In the genomic region with DNA sequence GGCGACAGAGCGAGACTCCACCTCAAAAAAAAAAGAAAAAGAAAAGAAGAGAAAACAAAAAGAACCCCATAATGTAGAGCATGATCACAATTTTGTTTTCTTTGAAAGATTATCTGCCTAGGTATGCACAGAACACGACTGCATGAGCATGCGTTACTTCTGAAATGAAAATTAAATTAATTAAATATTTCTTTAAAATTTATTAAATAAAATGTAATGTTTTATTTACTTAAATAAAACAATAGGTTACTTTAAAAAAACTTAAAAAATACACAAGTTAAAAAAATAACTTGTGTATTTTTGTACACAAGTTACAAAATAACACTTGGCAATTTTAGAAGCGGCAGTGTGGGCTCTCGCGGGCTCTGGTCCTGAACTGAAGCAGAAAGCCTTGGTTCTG, we compare ENCODE assay signal across 22 cellular contexts.
DNase-seq lines count a peak whose midpoint lies in the region; ATAC-seq and TF ChIP-seq lines count a peak whose summit lies in the region.
"Had no signal": no experiment of that assay in that cellular context is flagged by ENCODE, and none has a peak within 500 bp of the region (broad histone marks: within the 10 kb centered on the region; RNA-seq: fewer than 3 reads in every experiment).

No MANE protein-coding gene starts in this region.

- no CpG with 5 or more reads among the region's 7 CpGs for WGBS in trophoblast cell (ENCODE audit: extremely low coverage, insufficient coverage, insufficient read length)

- H3K27me3 Mint-ChIP-seq in WTC11 (ENCODE audit: low read depth) (peaks cover 8% of the 10 kb centered on the region; the same call in 1 of the 2 replicates), nephron progenitor cell (ENCODE audit: low read depth, poor library complexity) (peaks cover 12% of the 10 kb centered on the region)
- H3K27me3 Mint-ChIP-seq: CD8-positive, alpha-beta memory T cell had no signal

- H3K14ac ChIP-seq in trophoblast cell (ENCODE audit: low read length), result peak overlapping the region; percentile 35

- H4K12ac ChIP-seq in trophoblast cell (ENCODE audit: low read depth, low read length), result no peak overlapping the region

- H3K36me3 ChIP-seq in HUES48 (ENCODE audit: control insufficient read depth, insufficient read depth, low read length) (no peaks in the 10 kb centered on the region), trophoblast cell (ENCODE audit: control insufficient read depth in 1 of 2, insufficient read depth in 2 of 2, low read length in 2 of 2) (no peaks in the 10 kb centered on the region)
- H3K36me3 ChIP-seq: BE2C; BLaER1 treated with 17β-estradiol and CSF1 and Interleukin-3, amounts not matched to agents 10 nM and 100 nM had no signal

- no peak overlapping the region for H3K4me2 ChIP-seq in trophoblast cell (ENCODE audit: low read length)
- H3K4me2 ChIP-seq: BLaER1 treated with 17β-estradiol and CSF1 and Interleukin-3, amounts not matched to agents 10 nM and 100 nM had no signal

- no peak overlapping the region for H2AK5ac ChIP-seq in trophoblast cell (ENCODE audit: low read length)

- H3K4me1 Mint-ChIP-seq in WTC11 (peaks cover 58% of the 10 kb centered on the region), nephron progenitor cell (peaks cover 22% of the 10 kb centered on the region)
- H3K4me1 Mint-ChIP-seq: CD14-positive monocyte; CD8-positive, alpha-beta memory T cell had no signal

- no peak overlapping the region for H3K18ac ChIP-seq in trophoblast cell (ENCODE audit: low read length)

- H3K4ac ChIP-seq in trophoblast cell (ENCODE audit: low read depth, low read length), result no peak overlapping the region

- H3K27ac Mint-ChIP-seq in WTC11 (no peak overlapping the region), nephron progenitor cell (peak overlapping the region; percentile 54)
- H3K27ac Mint-ChIP-seq: CD14-positive monocyte; CD4-positive, alpha-beta T cell; CD8-positive, alpha-beta memory T cell had no signal

- H3K9me3 Mint-ChIP-seq in WTC11 (peaks cover 4% of the 10 kb centered on the region; the same call in 1 of the 2 replicates), nephron progenitor cell (no peaks in the 10 kb centered on the region)
- H3K9me3 Mint-ChIP-seq: CD4-positive, alpha-beta T cell; CD8-positive, alpha-beta memory T cell had no signal

- H3K36me3 Mint-ChIP-seq in WTC11 (no peaks in the 10 kb centered on the region), nephron progenitor cell (ENCODE audit: low read depth) (no peaks in the 10 kb centered on the region)
- H3K36me3 Mint-ChIP-seq: CD14-positive monocyte; CD8-positive, alpha-beta memory T cell had no signal

- peaks cover 9% of the 10 kb centered on the region for H3K79me1 ChIP-seq in trophoblast cell (ENCODE audit: low read length)

- H3K79me2 ChIP-seq in trophoblast cell (ENCODE audit: control insufficient read depth, insufficient read depth, low read length, poor library complexity), result no peaks in the 10 kb centered on the region

- H4K91ac ChIP-seq in trophoblast cell (ENCODE audit: low read depth, low read length), result no peak overlapping the region

- H3K4me3 ChIP-seq in HUES48 (ENCODE audit: low read depth, low read length) (no peak overlapping the region; the same call in 1 of the 2 replicates), trophoblast cell (ENCODE audit: low read depth, low read length) (no peak overlapping the region)
- H3K4me3 ChIP-seq: A549; BLaER1 treated with 17β-estradiol and CSF1 and Interleukin-3, amounts not matched to agents 10 nM and 100 nM had no signal

- no peak overlapping the region for H2BK120ac ChIP-seq in trophoblast cell (ENCODE audit: insufficient read depth, low read length, poor library complexity)

- H3K9me3 ChIP-seq in HUES48 (ENCODE audit: control insufficient read depth, insufficient read depth, low read length) (no peaks in the 10 kb centered on the region), trophoblast cell (ENCODE audit: insufficient read depth, low read depth, low read length) (no peaks in the 10 kb centered on the region)
- H3K9me3 ChIP-seq: A549; BE2C; BLaER1 treated with 17β-estradiol and CSF1 and Interleukin-3, amounts not matched to agents 10 nM and 100 nM had no signal

- no peak overlapping the region for H4K8ac ChIP-seq in trophoblast cell (ENCODE audit: low read depth, low read length)

- H3K4me1 ChIP-seq in HUES48 (ENCODE audit: control insufficient read depth, insufficient read depth, low read length) (peaks cover 35% of the 10 kb centered on the region), trophoblast cell (ENCODE audit: control insufficient read depth in 1 of 2, insufficient read depth in 2 of 2, low read length in 2 of 2) (peaks cover 8 to 10% of the 10 kb centered on the region in 2 experiments)
- H3K4me1 ChIP-seq: BE2C; BLaER1 treated with 17β-estradiol and CSF1 and Interleukin-3, amounts not matched to agents 10 nM and 100 nM had no signal

- POLR2A ChIA-PET in WTC11 (lab: Charles Lee), result no interaction called here

- ATAC-seq in WTC11, result no peak
- ATAC-seq in GM19351 (IDR thresholded peaks at IDR 0.05; ENCODE audit: unreplicated experiment), result no peak
- ATAC-seq in GM18520 (IDR thresholded peaks at IDR 0.05; ENCODE audit: unreplicated experiment), result no peak
- no peak for ATAC-seq in GM18861 (IDR thresholded peaks at IDR 0.05; ENCODE audit: unreplicated experiment)
- ATAC-seq: A549 had no signal

- H3K4me3 Mint-ChIP-seq in WTC11 (no peak overlapping the region), nephron progenitor cell (no peak overlapping the region)
- H3K4me3 Mint-ChIP-seq: CD14-positive monocyte; CD4-positive, alpha-beta T cell; CD8-positive, alpha-beta memory T cell had no signal

- H3K27me3 ChIP-seq in HUES48 (ENCODE audit: control insufficient read depth, insufficient read depth, low read length) (no peaks in the 10 kb centered on the region), trophoblast cell (ENCODE audit: insufficient read depth, low read length) (no peaks in the 10 kb centered on the region)
- H3K27me3 ChIP-seq: BE2C; BLaER1 treated with 17β-estradiol and CSF1 and Interleukin-3, amounts not matched to agents 10 nM and 100 nM had no signal

- H2BK5ac ChIP-seq in trophoblast cell (ENCODE audit: low read depth, low read length, poor library complexity), result no peak overlapping the region

- H3K27ac ChIP-seq in HUES48 (ENCODE audit: low read depth, low read length) (peak overlapping the region; percentile 35), trophoblast cell (ENCODE audit: low read depth, low read length) (no peak overlapping the region)
- H3K27ac ChIP-seq: BLaER1 treated with 17β-estradiol and CSF1 and Interleukin-3, amounts not matched to agents 10 nM and 100 nM had no signal

- no peak overlapping the region for H3K9ac ChIP-seq in HUES48 (ENCODE audit: low read depth, low read length)
- no peak overlapping the region for H3K9ac ChIP-seq in trophoblast cell (ENCODE audit: low read length)
- H3K9ac ChIP-seq: BLaER1 treated with 17β-estradiol and CSF1 and Interleukin-3, amounts not matched to agents 10 nM and 100 nM had no signal

- DNase-seq in WTC11 (ENCODE audit: low spot score) (no peak), nephron progenitor cell (no peak), trophoblast cell (no peak)
- DNase-seq: 8988T; ACHN; AML-193; BE2C; CD4-positive, alpha-beta T cell; CD8-positive, alpha-beta memory T cell; DMS 273 treated with DMSO at 0.1 percent for 48 hours; DMS79; EL; GF-D8; GOT3; HCEC 1CT had no signal

- peak overlapping the region; percentile 85 for H2BK12ac ChIP-seq in trophoblast cell (ENCODE audit: low read length)

- CTCF ChIA-PET in WTC11 (lab: Charles Lee), result interaction anchor here (0.7 to 1.2 kb wide), 2 partner anchors 39 to 114 kb away, joined by 3 to 4 read pairs; no protein-coding TSS in a partner anchor

- TF ChIP-seq CTCF in WTC11 (IDR thresholded peaks at IDR 0.05) (no peak), nephron progenitor cell (IDR thresholded peaks at IDR 0.05) (no peak)

- no peak overlapping the region for H3K23ac ChIP-seq in trophoblast cell (ENCODE audit: low read length)

- no peak overlapping the region for H2AFZ ChIP-seq in trophoblast cell (ENCODE audit: insufficient read depth, low read length, poor library complexity)

TF ChIP-seq in WTC11, 78 proteins besides CTCF, POLR2A, EP300 and RAD21:
- no peak for TF ChIP-seq ZNF396 (CRISPR knock-in tag; IDR thresholded peaks at IDR 0.05; ENCODE audit: borderline replicate concordance)
- no peak for TF ChIP-seq ELF4 (CRISPR knock-in tag; IDR thresholded peaks at IDR 0.05; ENCODE audit: low read depth)
- TF ChIP-seq, protein P1, sequence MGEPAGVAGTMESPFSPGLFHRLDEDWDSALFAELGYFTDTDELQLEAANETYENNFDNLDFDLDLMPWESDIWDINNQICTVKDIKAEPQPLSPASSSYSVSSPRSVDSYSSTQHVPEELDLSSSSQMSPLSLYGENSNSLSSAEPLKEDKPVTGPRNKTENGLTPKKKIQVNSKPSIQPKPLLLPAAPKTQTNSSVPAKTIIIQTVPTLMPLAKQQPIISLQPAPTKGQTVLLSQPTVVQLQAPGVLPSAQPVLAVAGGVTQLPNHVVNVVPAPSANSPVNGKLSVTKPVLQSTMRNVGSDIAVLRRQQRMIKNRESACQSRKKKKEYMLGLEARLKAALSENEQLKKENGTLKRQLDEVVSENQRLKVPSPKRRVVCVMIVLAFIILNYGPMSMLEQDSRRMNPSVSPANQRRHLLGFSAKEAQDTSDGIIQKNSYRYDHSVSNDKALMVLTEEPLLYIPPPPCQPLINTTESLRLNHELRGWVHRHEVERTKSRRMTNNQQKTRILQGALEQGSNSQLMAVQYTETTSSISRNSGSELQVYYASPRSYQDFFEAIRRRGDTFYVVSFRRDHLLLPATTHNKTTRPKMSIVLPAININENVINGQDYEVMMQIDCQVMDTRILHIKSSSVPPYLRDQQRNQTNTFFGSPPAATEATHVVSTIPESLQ (CRISPR knock-in tag; IDR thresholded peaks at IDR 0.05), result no peak
- TF ChIP-seq HMGA2 (CRISPR knock-in tag; IDR thresholded peaks at IDR 0.05), result peak; percentile 91
- no peak for TF ChIP-seq USF1 (CRISPR knock-in tag; IDR thresholded peaks at IDR 0.05)
TF ChIP-seq in WTC11: peak in this region for 1.
